In the genomic region with DNA sequence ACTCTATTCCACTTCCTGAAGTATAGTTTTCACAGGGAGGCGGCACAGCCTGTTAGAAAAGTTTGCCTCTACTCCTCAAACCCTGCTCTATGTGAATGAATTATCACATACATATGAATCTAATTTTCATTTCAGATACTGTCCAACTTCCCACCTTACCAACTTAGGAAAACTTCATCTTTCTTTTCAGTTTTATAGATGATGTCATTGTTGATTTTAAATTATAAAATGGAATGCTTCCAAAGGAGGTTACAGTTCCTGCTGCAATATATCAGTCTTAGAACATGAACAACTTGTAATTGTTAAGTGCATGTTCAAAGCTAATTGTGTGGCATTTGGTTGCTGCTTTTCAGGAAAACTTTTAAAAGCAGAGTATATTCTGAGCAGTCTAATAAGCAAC, we compare ENCODE assay signal across 17 cellular contexts.
DNase-seq lines count a peak whose midpoint lies in the region; ATAC-seq, FAIRE-seq and TF ChIP-seq lines count a peak whose summit lies in the region.
"Had no signal": no experiment of that assay in that cellular context is flagged by ENCODE, and none has a peak within 500 bp of the region (broad histone marks: within the 10 kb centered on the region; RNA-seq: fewer than 3 reads in every experiment).

No MANE protein-coding gene starts in this region.

- H3K9me3 Mint-ChIP-seq in Calu3 (ENCODE audit: low read depth, unreplicated experiment): no peaks in the 10 kb centered on the region
- H3K9me3 Mint-ChIP-seq: CD4-positive, CD25-positive, alpha-beta regulatory T cell had no signal

- no peaks in the 10 kb centered on the region for H3K4me1 Mint-ChIP-seq in Calu3 (ENCODE audit: low read depth, unreplicated experiment)
- H3K4me1 Mint-ChIP-seq: CD4-positive, CD25-positive, alpha-beta regulatory T cell had no signal

- RAD21 ChIA-PET in GM12878 (lab: Charles Lee; ENCODE audit: unreplicated experiment): no interaction called here

- H3K9ac ChIP-seq in HepG2 (ENCODE audit: insufficient read depth, low read depth, low read length): no peak overlapping the region
- no peak overlapping the region for H3K9ac ChIP-seq in GM12878 (ENCODE audit: control insufficient read depth, insufficient read depth, low read length)
- H3K9ac ChIP-seq: BLaER1 treated with 17β-estradiol and CSF1 and Interleukin-3, amounts not matched to agents 10 nM and 100 nM had no signal

- FAIRE-seq in HepG2 (lab: Jason Lieb, UNC) (no peak), GM12878 (lab: Jason Lieb, UNC) (no peak)
- FAIRE-seq: G401.6, GM12892, HTR-8/SVneo had no signal

- H3K36me3 ChIP-seq in HepG2 (replicated peaks in 1 of 2; ENCODE audit: control insufficient read depth in 1 of 2, insufficient read depth in 2 of 2, low read length in 2 of 2) (no peaks in the 10 kb centered on the region), right lobe of liver (peaks cover 0 to 3% (median 0%) of the 10 kb centered on the region in 4 donors), GM12878 (ENCODE audit: control insufficient read depth in 2 of 2, insufficient read depth in 2 of 2, low read length in 1 of 2) (no peaks in the 10 kb centered on the region), heart right ventricle (peaks cover 0 to 79% (median 0%) of the 10 kb centered on the region in 9 donors)

- intact Hi-C loops in HepG2 (cut with micrococcal nuclease; ENCODE audit: unreplicated experiment): no loop called here
- intact Hi-C loops in right lobe of liver (cut with DNase I): no loop called here
- intact Hi-C loops in GM12878 (cut with micrococcal nuclease; ENCODE audit: unreplicated experiment): no loop called here
- intact Hi-C loops in Calu3 (cut with micrococcal nuclease; ENCODE audit: unreplicated experiment): no loop called here
- intact Hi-C loops in heart right ventricle (cut with DNase I): no loop called here
- intact Hi-C loops in right cardiac atrium (cut with DNase I): no loop called here

- POLR2A ChIA-PET in HepG2 (lab: Yijun Ruan, JAX) (no interaction called here), GM12878 (lab: Charles Lee) (no interaction called here)

- peaks cover 4% of the 10 kb centered on the region for H3K36me3 Mint-ChIP-seq in Calu3 (ENCODE audit: insufficient read depth, unreplicated experiment)
- H3K36me3 Mint-ChIP-seq: CD4-positive, CD25-positive, alpha-beta regulatory T cell had no signal

- SMC1A ChIA-PET in GM12878 (lab: Charles Lee; ENCODE audit: uncharacterized antibody, unreplicated experiment): no interaction called here

- TF ChIP-seq POLR2A in HepG2 (IDR thresholded peaks at IDR 0.05; ENCODE audit: insufficient read depth in 1 of 2, low read depth in 2 of 2, low read length in 2 of 2) (no peak), right lobe of liver (IDR thresholded peaks at IDR 0.05) (no peak), GM12878 (IDR thresholded peaks at IDR 0.05; ENCODE audit: low read depth, low read length) (no peak)

- 91% methylated on average over 1 of the region's 1 CpG for WGBS in HepG2 (ENCODE audit: low lambda C conversion rate)
- WGBS in right lobe of liver (ENCODE audit: insufficient coverage, low coverage, low lambda C conversion rate, missing lambda C conversion rate): 100% methylated on average over 1 of the region's 1 CpG
- 100% methylated on average over 1 of the region's 1 CpG for WGBS in GM12878 (ENCODE audit: insufficient coverage, insufficient replicate concordance, low lambda C conversion rate, missing lambda C conversion rate)
- 86 to 87% methylated on average over 1 of the region's 1 CpG for WGBS in heart right ventricle, 2 donors
- 92% methylated on average over 1 of the region's 1 CpG for WGBS in right cardiac atrium

- H4K20me1 ChIP-seq in HepG2 (ENCODE audit: insufficient read depth, low read length) (no peaks in the 10 kb centered on the region), GM12878 (ENCODE audit: control insufficient read depth, insufficient read depth) (no peaks in the 10 kb centered on the region)
- H4K20me1 ChIP-seq: BLaER1 treated with 17β-estradiol and CSF1 and Interleukin-3, amounts not matched to agents 10 nM and 100 nM had no signal

- no peak overlapping the region for H3K27ac Mint-ChIP-seq in Calu3 (ENCODE audit: unreplicated experiment)
- H3K27ac Mint-ChIP-seq: CD4-positive, CD25-positive, alpha-beta regulatory T cell had no signal

- no peak overlapping the region for H2AFZ ChIP-seq in HepG2 (ENCODE audit: low read length)
- H2AFZ ChIP-seq in GM12878 (ENCODE audit: control insufficient read depth, low read depth, low read length): no peak overlapping the region

- H3K4me2 ChIP-seq in HepG2 (ENCODE audit: low read depth, low read length) (no peak overlapping the region), GM12878 (ENCODE audit: control insufficient read depth, insufficient read depth) (no peak overlapping the region)
- H3K4me2 ChIP-seq: BLaER1 treated with 17β-estradiol and CSF1 and Interleukin-3, amounts not matched to agents 10 nM and 100 nM had no signal

- CTCF ChIA-PET in HepG2 (lab: Yijun Ruan, JAX; ENCODE audit: low intra/inter-chr PET ratio, low total read pairs) (no interaction called here), GM12878 (lab: Yijun Ruan, JAX) (no interaction called here), Calu3 (lab: Charles Lee) (no interaction called here)

- H3K79me2 ChIP-seq in HepG2 (ENCODE audit: insufficient read depth, low read length) (no peaks in the 10 kb centered on the region), GM12878 (ENCODE audit: control insufficient read depth, insufficient read depth, low read length) (no peaks in the 10 kb centered on the region)

- no peak overlapping the region for H3K4me3 Mint-ChIP-seq in Calu3 (ENCODE audit: low read depth, unreplicated experiment)
- H3K4me3 Mint-ChIP-seq: CD4-positive, CD25-positive, alpha-beta regulatory T cell had no signal

- no peak for TF ChIP-seq RAD21 in HepG2 (CRISPR knock-in tag; IDR thresholded peaks at IDR 0.05)
- TF ChIP-seq RAD21 in GM12878 (IDR thresholded peaks at IDR 0.05; ENCODE audit: insufficient read depth, low read depth, low read length): no peak

- TF ChIP-seq EP300 in HepG2 (IDR thresholded peaks at IDR 0.05; ENCODE audit: low read depth in 2 of 2, low read length in 2 of 2) (no peak), HepG2 (CRISPR knock-in tag; IDR thresholded peaks at IDR 0.05; ENCODE audit: borderline replicate concordance) (no peak), GM12878 (IDR thresholded peaks at IDR 0.05; ENCODE audit: borderline replicate concordance in 1 of 2, control insufficient read depth in 1 of 2, low read depth in 2 of 2, low read length in 2 of 2) (no peak)

- TF ChIP-seq CTCF in HepG2 (CRISPR knock-in tag; IDR thresholded peaks at IDR 0.05): no peak
- no peak for TF ChIP-seq CTCF in right lobe of liver (IDR thresholded peaks at IDR 0.05)
- no peak for TF ChIP-seq CTCF in GM12878 (IDR thresholded peaks at IDR 0.05 in 2 of 3, conservative IDR thresholded peaks at IDR 0.05 in 1 of 3; ENCODE audit: control insufficient read depth in 2 of 3, extremely low read depth in 1 of 3, insufficient read depth in 1 of 3, low read depth in 3 of 3, low read length in 3 of 3)
- no peak for TF ChIP-seq CTCF in fibroblast of the aortic adventitia (IDR thresholded peaks at IDR 0.05; ENCODE audit: insufficient read depth, low read length)
- TF ChIP-seq CTCF in Calu3 (IDR thresholded peaks at IDR 0.05; ENCODE audit: unreplicated experiment): no peak
- no peak for TF ChIP-seq CTCF in heart right ventricle (IDR thresholded peaks at IDR 0.05)

- DNase-seq in HepG2 (ENCODE audit: low spot score) (no peak), right lobe of liver (no peak), GM12878 (ENCODE audit: low read depth, low spot score) (no peak), fibroblast of the aortic adventitia (ENCODE audit: low read depth) (peak; percentile 30), Calu3 (no peak), Ammon's horn (ENCODE audit: low spot score) (no peak), heart right ventricle (no peak), right cardiac atrium (no peak)
- DNase-seq: AML-193; CD4-positive, CD25-positive, alpha-beta regulatory T cell; DMS 273 treated with DMSO at 0.1 percent for 48 hours; HCEC 1CT had no signal

- H3K27ac ChIP-seq in HepG2 (ENCODE audit: extremely low read length, insufficient read depth, low read length) (no peak overlapping the region), right lobe of liver (no peak overlapping the region), GM12878 (ENCODE audit: control insufficient read depth, insufficient read depth) (no peak overlapping the region), heart right ventricle (no peak overlapping the region), right cardiac atrium (ENCODE audit: low read length) (no peak overlapping the region)
- H3K27ac ChIP-seq: 22Rv1; BLaER1 treated with 17β-estradiol and CSF1 and Interleukin-3, amounts not matched to agents 10 nM and 100 nM had no signal

- H3K4me3 ChIP-seq in HepG2 (replicated peaks in 1 of 3; ENCODE audit: insufficient read depth in 1 of 3, low read depth in 2 of 3, low read length in 3 of 3) (no peak overlapping the region), right lobe of liver (no peak overlapping the region), GM12878 (no peak overlapping the region), fibroblast of the aortic adventitia (ENCODE audit: low read depth, low read length) (no peak overlapping the region), heart right ventricle (no peak overlapping the region), right cardiac atrium (ENCODE audit: low read length) (no peak overlapping the region)
- H3K4me3 ChIP-seq: BLaER1 treated with 17β-estradiol and CSF1 and Interleukin-3, amounts not matched to agents 10 nM and 100 nM had no signal

- H3K27me3 Mint-ChIP-seq in Calu3 (ENCODE audit: unreplicated experiment): no peaks in the 10 kb centered on the region

- no peaks in the 10 kb centered on the region for H3K27me3 ChIP-seq in HepG2 (ENCODE audit: control insufficient read depth in 1 of 2, insufficient read depth in 2 of 2, low read length in 2 of 2)
- no peaks in the 10 kb centered on the region for H3K27me3 ChIP-seq in right lobe of liver
- H3K27me3 ChIP-seq in GM12878 (replicated peaks in 1 of 2; ENCODE audit: control insufficient read depth in 2 of 2, insufficient read depth in 2 of 2, low read length in 1 of 2): no peaks in the 10 kb centered on the region
- H3K27me3 ChIP-seq in heart right ventricle: no peaks in the 10 kb centered on the region
- H3K27me3 ChIP-seq in right cardiac atrium (ENCODE audit: control insufficient read depth, insufficient read depth): no peaks in the 10 kb centered on the region
- H3K27me3 ChIP-seq: BLaER1 treated with 17β-estradiol and CSF1 and Interleukin-3, amounts not matched to agents 10 nM and 100 nM had no signal

- H3K4me1 ChIP-seq in HepG2 (ENCODE audit: insufficient read depth, low read length) (no peaks in the 10 kb centered on the region), right lobe of liver (no peaks in the 10 kb centered on the region), GM12878 (ENCODE audit: control insufficient read depth, insufficient read depth, low read length) (no peaks in the 10 kb centered on the region), heart right ventricle (no peaks in the 10 kb centered on the region), right cardiac atrium (ENCODE audit: control insufficient read depth, insufficient read depth, low read length) (no peaks in the 10 kb centered on the region)
- H3K4me1 ChIP-seq: BLaER1 treated with 17β-estradiol and CSF1 and Interleukin-3, amounts not matched to agents 10 nM and 100 nM had no signal

- no peak for ATAC-seq in HepG2
- ATAC-seq in right lobe of liver: no peak
- no peak for ATAC-seq in GM12878
- ATAC-seq in heart right ventricle: no peak
- no peak for ATAC-seq in right cardiac atrium

- in situ Hi-C loops in HepG2 (cut with HindIII; ENCODE audit: extremely low pct_ligation_motif_present, low pct_unique_long_range_greater_than_20kb): no loop called here
- in situ Hi-C loops in GM12878 (cut with MboI): no loop called here

- H3K9me3 ChIP-seq in HepG2 (ENCODE audit: low read length): no peaks in the 10 kb centered on the region
- H3K9me3 ChIP-seq in right lobe of liver: no peaks in the 10 kb centered on the region
- no peaks in the 10 kb centered on the region for H3K9me3 ChIP-seq in GM12878 (replicated peaks; ENCODE audit: control insufficient read depth, insufficient read depth, low read length)
- H3K9me3 ChIP-seq in heart right ventricle: no peaks in the 10 kb centered on the region
- H3K9me3 ChIP-seq in right cardiac atrium (ENCODE audit: control insufficient read depth, low read length): no peaks in the 10 kb centered on the region
- H3K9me3 ChIP-seq: BLaER1 treated with 17β-estradiol and CSF1 and Interleukin-3, amounts not matched to agents 10 nM and 100 nM had no signal

- BruUV-seq in HepG2 (replicated peaks; lab: Mats Ljungman, UMichigan): no TSS peak
- no TSS peak for BruUV-seq in GM12878 (replicated peaks; lab: Mats Ljungman, UMichigan)
- BruUV-seq in Calu3 (replicated peaks; lab: Mats Ljungman, UMichigan): no TSS peak
